In the genomic region with DNA sequence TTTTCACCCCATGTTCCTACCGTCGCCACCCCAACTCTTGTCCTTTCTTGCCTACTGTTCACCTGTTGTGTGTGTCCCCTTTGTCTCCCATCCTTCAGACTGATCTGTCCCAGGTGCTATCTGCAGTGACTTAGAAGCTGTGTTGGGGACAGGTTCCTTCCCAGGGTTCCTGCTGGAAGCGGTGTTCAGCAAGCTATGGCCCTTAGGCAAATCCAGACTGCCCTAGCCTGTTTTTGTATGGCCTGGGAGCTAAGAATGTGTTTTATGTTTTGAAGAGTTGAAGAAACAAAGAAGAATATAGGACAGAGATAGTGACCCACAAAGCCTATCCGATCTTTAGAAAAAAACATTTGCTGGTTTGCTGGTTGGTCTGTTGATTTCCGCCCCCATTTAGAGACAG, we compare ENCODE assay signal across 22 cellular contexts.
DNase-seq lines count a peak whose midpoint lies in the region; ATAC-seq, FAIRE-seq and TF ChIP-seq lines count a peak whose summit lies in the region.
"Had no signal": no experiment of that assay in that cellular context is flagged by ENCODE, and none has a peak within 500 bp of the region (broad histone marks: within the 10 kb centered on the region; RNA-seq: fewer than 3 reads in every experiment).

No MANE protein-coding gene starts in this region.

- 71 to 76% (median 72%) methylated on average over 5 of the region's 5 CpGs for WGBS in ovary, 3 donors
- 65 to 74% methylated on average over 5 of the region's 5 CpGs for WGBS in testis, 2 donors

- no peak for FAIRE-seq in kidney (lab: Jason Lieb, UNC)
- FAIRE-seq in RCC 7860 (lab: Jason Lieb, UNC): no peak
- FAIRE-seq: G401.6 had no signal

- H3K4me3 ChIP-seq in ovary: peak overlapping the region; percentile 38
- peak overlapping the region in 1 of 2 donors; percentile 54 for H3K4me3 ChIP-seq in testis
- no peak overlapping the region for H3K4me3 ChIP-seq in GM23338
- no peak overlapping the region for H3K4me3 ChIP-seq in kidney (ENCODE audit: low read length in 2 of 2)
- H3K4me3 ChIP-seq: HAP-1, MG63, Peyer's patch had no signal

- no peak overlapping the region for H2AFZ ChIP-seq in GM23338

- H3F3A ChIP-seq in GM23338 (replicated peaks; ENCODE audit: low read depth): no peaks in the 10 kb centered on the region

- intact Hi-C loops in ovary (cut with DNase I): loop anchor here in 1 of 4 donors (5.0 to 10.0 kb wide), 2 partner anchors 90 to 137 kb away; no protein-coding TSS in a partner anchor
- intact Hi-C loops in testis (cut with DNase I; ENCODE audit: low total_unique reads): no loop called here
- intact Hi-C loops in kidney (cut with DNase I): no loop called here

- no peak overlapping the region for H3K27ac Mint-ChIP-seq in GM23338
- H3K27ac Mint-ChIP-seq: B cell had no signal

- H3K79me2 ChIP-seq in GM23338 (replicated peaks; ENCODE audit: insufficient read depth): no peaks in the 10 kb centered on the region; the same call in 1 of the 2 replicates

- peaks cover 23% of the 10 kb centered on the region; the same call in 1 of the 2 replicates for H3K9me2 ChIP-seq in GM23338 (ENCODE audit: insufficient read depth)

- peaks cover 2% of the 10 kb centered on the region; the same call in 1 of the 3 replicates for H3K36me3 Mint-ChIP-seq in GM23338 (ENCODE audit: low read depth)

- H3K4me3 Mint-ChIP-seq in GM23338: no peak overlapping the region
- H3K4me3 Mint-ChIP-seq: B cell had no signal

- H3K9me3 ChIP-seq in ovary (no peaks in the 10 kb centered on the region), testis (no peaks in the 10 kb centered on the region), kidney (ENCODE audit: control insufficient read depth in 1 of 2, low read length in 2 of 2) (no peaks in the 10 kb centered on the region)
- H3K9me3 ChIP-seq: MG63, Peyer's patch had no signal

- TF ChIP-seq POLR2A in ovary (IDR thresholded peaks at IDR 0.05) (no peak), testis (IDR thresholded peaks at IDR 0.05) (no peak)

- no peak for DNase-seq in foreskin keratinocyte
- no peak for DNase-seq in ovary
- DNase-seq in testis: no peak
- DNase-seq in GM23338 (ENCODE audit: low spot score): no peak
- no peak for DNase-seq in kidney
- no peak for DNase-seq in RCC 7860 (ENCODE audit: low spot score)
- no peak for DNase-seq in amniotic stem cell (lab: John Stamatoyannopoulos, UW)
- DNase-seq: DMS 273 treated with DMSO at 0.1 percent for 48 hours; DND-41; IMR-90; MG63; NCI-H1092; NCI-H2081; NCI-H748 treated with DMSO at 0.1 percent for 48 hours; NK-92 treated with Interleukin-12 subunit alpha and Interleukin-12 subunit beta, amount 100 ng/mL, for 24 hours; Peyer's patch; Right ventricle myocardium superior had no signal

- no peaks in the 10 kb centered on the region for H4K20me1 ChIP-seq in GM23338 (replicated peaks; ENCODE audit: insufficient read depth)

- peak; percentile 1 for ATAC-seq in foreskin keratinocyte
- no peak for ATAC-seq in GM23338

- H3K9ac ChIP-seq in kidney (ENCODE audit: low read length in 2 of 2): no peak overlapping the region

- H3K4me1 ChIP-seq in foreskin keratinocyte (peaks cover 37% of the 10 kb centered on the region), ovary (ENCODE audit: insufficient read depth) (peaks cover 4% of the 10 kb centered on the region), testis (peaks cover 8% of the 10 kb centered on the region), GM23338 (ENCODE audit: insufficient read depth) (no peaks in the 10 kb centered on the region), kidney (ENCODE audit: control insufficient read depth in 1 of 2, insufficient read depth in 1 of 2, low read depth in 1 of 2, low read length in 2 of 2) (peaks cover 6 to 9% of the 10 kb centered on the region in 2 donors)
- H3K4me1 ChIP-seq: HAP-1, Peyer's patch had no signal

- TF ChIP-seq CTCF in VCaP (conservative IDR thresholded peaks at IDR 0.05) (no peak), foreskin keratinocyte (conservative IDR thresholded peaks at IDR 0.05) (no peak), ovary (IDR thresholded peaks at IDR 0.05) (no peak), testis (IDR thresholded peaks at IDR 0.05) (no peak), GM23338 (conservative IDR thresholded peaks at IDR 0.05; ENCODE audit: low read depth in 2 of 2) (no peak), kidney (IDR thresholded peaks at IDR 0.05; ENCODE audit: borderline replicate concordance, extremely low read depth, insufficient read depth) (no peak)

- H3K27ac ChIP-seq in VCaP (peak overlapping the region; percentile 89), foreskin keratinocyte (peak overlapping the region; percentile 73), ovary (peak overlapping the region; percentile 33 to 74), testis (peak overlapping the region; percentile 63 to 72), GM23338 (ENCODE audit: low read depth) (no peak overlapping the region), kidney (ENCODE audit: low read depth in 2 of 2, low read length in 2 of 2) (no peak overlapping the region)
- H3K27ac ChIP-seq: HL-60, Peyer's patch had no signal

- H3K27me3 ChIP-seq in foreskin keratinocyte (no peaks in the 10 kb centered on the region), ovary (no peaks in the 10 kb centered on the region), testis (no peaks in the 10 kb centered on the region), GM23338 (ENCODE audit: insufficient read depth) (no peaks in the 10 kb centered on the region)
- H3K27me3 ChIP-seq: MG63, Peyer's patch had no signal

- H3K4me1 Mint-ChIP-seq in GM23338: peaks cover 6% of the 10 kb centered on the region; the same call in 2 of the 3 replicates
- H3K4me1 Mint-ChIP-seq: B cell had no signal

- H3K27me3 Mint-ChIP-seq in GM23338 (ENCODE audit: insufficient read depth, low read depth, poor library complexity): peaks cover 4% of the 10 kb centered on the region
- H3K27me3 Mint-ChIP-seq: B cell had no signal

- no peak for TF ChIP-seq EP300 in ovary (IDR thresholded peaks at IDR 0.05)

- no peaks in the 10 kb centered on the region for H3K36me3 ChIP-seq in ovary
- H3K36me3 ChIP-seq in testis (ENCODE audit: low read depth, missing control alignments): no peaks in the 10 kb centered on the region
- no peaks in the 10 kb centered on the region for H3K36me3 ChIP-seq in GM23338 (ENCODE audit: insufficient read depth)
- no peaks in the 10 kb centered on the region for H3K36me3 ChIP-seq in kidney (ENCODE audit: control insufficient read depth in 1 of 2, insufficient read depth in 2 of 2, low read length in 2 of 2)
- H3K36me3 ChIP-seq: HAP-1, MG63, Peyer's patch had no signal

- no peak overlapping the region for H3K4me2 ChIP-seq in GM23338

- no peaks in the 10 kb centered on the region for H3K9me3 Mint-ChIP-seq in GM23338

TF ChIP-seq in GM23338, 12 proteins besides CTCF, POLR2A, EP300 and RAD21 (continues in another document):
- TF ChIP-seq, protein P1, sequence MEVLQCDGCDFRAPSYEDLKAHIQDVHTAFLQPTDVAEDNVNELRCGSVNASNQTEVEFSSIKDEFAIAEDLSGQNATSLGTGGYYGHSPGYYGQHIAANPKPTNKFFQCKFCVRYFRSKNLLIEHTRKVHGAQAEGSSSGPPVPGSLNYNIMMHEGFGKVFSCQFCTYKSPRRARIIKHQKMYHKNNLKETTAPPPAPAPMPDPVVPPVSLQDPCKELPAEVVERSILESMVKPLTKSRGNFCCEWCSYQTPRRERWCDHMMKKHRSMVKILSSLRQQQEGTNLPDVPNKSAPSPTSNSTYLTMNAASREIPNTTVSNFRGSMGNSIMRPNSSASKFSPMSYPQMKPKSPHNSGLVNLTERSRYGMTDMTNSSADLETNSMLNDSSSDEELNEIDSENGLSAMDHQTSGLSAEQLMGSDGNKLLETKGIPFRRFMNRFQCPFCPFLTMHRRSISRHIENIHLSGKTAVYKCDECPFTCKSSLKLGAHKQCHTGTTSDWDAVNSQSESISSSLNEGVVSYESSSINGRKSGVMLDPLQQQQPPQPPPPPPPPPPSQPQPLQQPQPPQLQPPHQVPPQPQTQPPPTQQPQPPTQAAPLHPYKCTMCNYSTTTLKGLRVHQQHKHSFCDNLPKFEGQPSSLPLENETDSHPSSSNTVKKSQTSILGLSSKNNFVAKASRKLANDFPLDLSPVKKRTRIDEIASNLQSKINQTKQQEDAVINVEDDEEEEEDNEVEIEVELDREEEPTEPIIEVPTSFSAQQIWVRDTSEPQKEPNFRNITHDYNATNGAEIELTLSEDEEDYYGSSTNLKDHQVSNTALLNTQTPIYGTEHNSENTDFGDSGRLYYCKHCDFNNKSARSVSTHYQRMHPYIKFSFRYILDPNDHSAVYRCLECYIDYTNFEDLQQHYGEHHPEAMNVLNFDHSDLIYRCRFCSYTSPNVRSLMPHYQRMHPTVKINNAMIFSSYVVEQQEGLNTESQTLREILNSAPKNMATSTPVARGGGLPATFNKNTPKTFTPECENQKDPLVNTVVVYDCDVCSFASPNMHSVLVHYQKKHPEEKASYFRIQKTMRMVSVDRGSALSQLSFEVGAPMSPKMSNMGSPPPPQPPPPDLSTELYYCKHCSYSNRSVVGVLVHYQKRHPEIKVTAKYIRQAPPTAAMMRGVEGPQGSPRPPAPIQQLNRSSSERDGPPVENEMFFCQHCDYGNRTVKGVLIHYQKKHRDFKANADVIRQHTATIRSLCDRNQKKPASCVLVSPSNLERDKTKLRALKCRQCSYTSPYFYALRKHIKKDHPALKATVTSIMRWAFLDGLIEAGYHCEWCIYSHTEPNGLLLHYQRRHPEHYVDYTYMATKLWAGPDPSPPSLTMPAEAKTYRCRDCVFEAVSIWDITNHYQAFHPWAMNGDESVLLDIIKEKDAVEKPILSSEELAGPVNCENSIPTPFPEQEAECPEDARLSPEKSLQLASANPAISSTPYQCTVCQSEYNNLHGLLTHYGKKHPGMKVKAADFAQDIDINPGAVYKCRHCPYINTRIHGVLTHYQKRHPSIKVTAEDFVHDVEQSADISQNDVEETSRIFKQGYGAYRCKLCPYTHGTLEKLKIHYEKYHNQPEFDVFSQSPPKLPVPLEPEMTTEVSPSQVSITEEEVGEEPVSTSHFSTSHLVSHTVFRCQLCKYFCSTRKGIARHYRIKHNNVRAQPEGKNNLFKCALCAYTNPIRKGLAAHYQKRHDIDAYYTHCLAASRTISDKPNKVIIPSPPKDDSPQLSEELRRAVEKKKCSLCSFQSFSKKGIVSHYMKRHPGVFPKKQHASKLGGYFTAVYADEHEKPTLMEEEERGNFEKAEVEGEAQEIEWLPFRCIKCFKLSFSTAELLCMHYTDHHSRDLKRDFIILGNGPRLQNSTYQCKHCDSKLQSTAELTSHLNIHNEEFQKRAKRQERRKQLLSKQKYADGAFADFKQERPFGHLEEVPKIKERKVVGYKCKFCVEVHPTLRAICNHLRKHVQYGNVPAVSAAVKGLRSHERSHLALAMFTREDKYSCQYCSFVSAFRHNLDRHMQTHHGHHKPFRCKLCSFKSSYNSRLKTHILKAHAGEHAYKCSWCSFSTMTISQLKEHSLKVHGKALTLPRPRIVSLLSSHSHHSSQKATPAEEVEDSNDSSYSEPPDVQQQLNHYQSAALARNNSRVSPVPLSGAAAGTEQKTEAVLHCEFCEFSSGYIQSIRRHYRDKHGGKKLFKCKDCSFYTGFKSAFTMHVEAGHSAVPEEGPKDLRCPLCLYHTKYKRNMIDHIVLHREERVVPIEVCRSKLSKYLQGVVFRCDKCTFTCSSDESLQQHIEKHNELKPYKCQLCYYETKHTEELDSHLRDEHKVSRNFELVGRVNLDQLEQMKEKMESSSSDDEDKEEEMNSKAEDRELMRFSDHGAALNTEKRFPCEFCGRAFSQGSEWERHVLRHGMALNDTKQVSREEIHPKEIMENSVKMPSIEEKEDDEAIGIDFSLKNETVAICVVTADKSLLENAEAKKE (CRISPR knock-in tag; IDR thresholded peaks at IDR 0.05): no peak

Comparison
In these comparisons a context has a peak if more than half of its experiments do, and no peak if none do; other contexts are left out.
1. H3K27ac ChIP-seq: peak in VCaP (single experiment), foreskin keratinocyte (single experiment), ovary (2 of 2) and testis (2 of 2); none in GM23338 (single experiment) and kidney (0 of 2).